In genomic region chr11:57514538-57515331, GRCh38 we compare ENCODE assay signal across 8 cellular contexts. TPM values are rescaled to one million over a fixed set of nuclear protein-coding genes. Genes with fewer than 3 reads are reported as not detected.
DNase-seq lines count a peak whose midpoint lies in the region; ATAC-seq and TF ChIP-seq lines count a peak whose summit lies in the region.

No MANE protein-coding gene starts in this region.

- no peak for TF ChIP-seq CTCF in HFFc6 (IDR thresholded peaks at IDR 0.05)
- TF ChIP-seq CTCF in natural killer cell (IDR thresholded peaks at IDR 0.05), result no peak
- no peak for TF ChIP-seq CTCF in thoracic aorta (IDR thresholded peaks at IDR 0.05)

- peak overlapping the region; percentile 35 to 56 for H3K27ac ChIP-seq in esophagus (ENCODE audit: low read depth in 2 of 2, low read length in 1 of 2)
- peak overlapping the region; percentile 7 to 50 for H3K27ac ChIP-seq in thoracic aorta

- peak; percentile 44 for TF ChIP-seq POLR2A in GM15510 (IDR thresholded peaks at IDR 0.05; ENCODE audit: borderline replicate concordance, extremely low read depth, insufficient read length)

- intact Hi-C loops in natural killer cell (cut with micrococcal nuclease), result no loop called here

- H3K36me3 Mint-ChIP-seq in HFFc6 (ENCODE audit: low read depth) (no peaks in the 10 kb centered on the region), natural killer cell (no peaks in the 10 kb centered on the region)

- H3K4me1 Mint-ChIP-seq in HFFc6 (ENCODE audit: low read depth) (no peaks in the 10 kb centered on the region), natural killer cell (peaks cover 17 to 41% of the 10 kb centered on the region in 2 donors)

- H3K9me3 ChIP-seq in esophagus (ENCODE audit: control insufficient read depth in 2 of 2, insufficient read depth in 1 of 2, low read depth in 1 of 2, low read length in 1 of 2) (no peaks in the 10 kb centered on the region), thoracic aorta (no peaks in the 10 kb centered on the region)

- DNase-seq in HFFc6, result no peak
- DNase-seq in NCI-H146 treated with DMSO at 0.1 percent for 48 hours (lab: John Stamatoyannopoulos, UW; ENCODE audit: unreplicated experiment), result peak; percentile 26
- peak; percentile 15 to 49 (median 38) for DNase-seq in activated CD8-positive, alpha-beta memory T cell treated with anti-CD3 and anti-CD28 coated beads for 48 hours (ENCODE audit: low read depth in 2 of 3, low spot score in 2 of 3)
- peak; percentile 27 for DNase-seq in natural killer cell
- no peak for DNase-seq in thoracic aorta (ENCODE audit: low spot score)
- DNase-seq in GM19240 (ENCODE audit: insufficient read length, low spot score), result no peak

- H3K27me3 ChIP-seq in esophagus (ENCODE audit: control insufficient read depth in 1 of 2, insufficient read depth in 2 of 2, low read length in 2 of 2) (no peaks in the 10 kb centered on the region), thoracic aorta (replicated peaks; ENCODE audit: insufficient read depth) (no peaks in the 10 kb centered on the region)

- H3K27me3 Mint-ChIP-seq in HFFc6 (ENCODE audit: insufficient read depth) (no peaks in the 10 kb centered on the region), natural killer cell (ENCODE audit: low read depth in 2 of 2) (no peaks in the 10 kb centered on the region)

- H3K4me3 Mint-ChIP-seq in HFFc6, result peak overlapping the region; percentile 97
- peak overlapping the region; percentile 100 for H3K4me3 Mint-ChIP-seq in natural killer cell

- peak overlapping the region; percentile 59 to 72 for H3K4me3 ChIP-seq in esophagus (ENCODE audit: low read depth in 1 of 2, low read length in 2 of 2)
- H3K4me3 ChIP-seq in thoracic aorta, result peak overlapping the region; percentile 99

- no peaks in the 10 kb centered on the region for H3K9me3 Mint-ChIP-seq in HFFc6
- H3K9me3 Mint-ChIP-seq in natural killer cell, result no peaks in the 10 kb centered on the region

- no peaks in the 10 kb centered on the region for H3K36me3 ChIP-seq in esophagus (ENCODE audit: control insufficient read depth in 2 of 2, insufficient read depth in 2 of 2, low read length in 1 of 2)
- no peaks in the 10 kb centered on the region for H3K36me3 ChIP-seq in thoracic aorta

- ATAC-seq in natural killer cell (peak; percentile 58 to 75 (median 75)), thoracic aorta (ENCODE audit: insufficient number of reproducible peaks, low FRiP score, low read depth) (peak; percentile 45)

- H3K27ac Mint-ChIP-seq in HFFc6, result 0 out of 2 replicates have a peak overlapping the region, but pooled peaks have one; percentile 24
- peak overlapping the region; percentile 72 to 89 for H3K27ac Mint-ChIP-seq in natural killer cell

- 0 to 1% methylated on average over 57 of the region's 57 CpGs for WGBS in esophagus, 2 donors

- H3K4me1 ChIP-seq in esophagus (ENCODE audit: control insufficient read depth in 2 of 2, insufficient read depth in 2 of 2, low read length in 1 of 2) (peaks cover 3 to 13% of the 10 kb centered on the region in 2 donors), thoracic aorta (ENCODE audit: control insufficient read depth in 1 of 2, low read depth in 2 of 2) (peaks cover 10% of the 10 kb centered on the region in 2 donors)

RNA-seq across cellular contexts. Expression of gene SLC43A1, which starts 0.8 kb away (rescaled TPM):
- 1 to 10 TPM; 3.1 to 4.7 (median 4.3) TPM for total RNA-seq in HFFc6 (2021; fragmentation: NEBNext Ultra II Directional; extraction: Animal tissue kit (Norgen Biotek cat#: 25700))
- polyA plus RNA-seq in esophagus, result 1 to 10 TPM; 2.5 to 3.7 TPM
- total RNA-seq in natural killer cell, result 10 to 100 TPM; 11.3 to 20.6 (median 13.9) TPM
- total RNA-seq in thoracic aorta, result 10 to 100 TPM; 16.6 to 23.6 TPM

RNA-seq across cellular contexts. Expression of gene TIMM10, which starts 15.8 kb away (rescaled TPM):
- total RNA-seq in HFFc6 (2021; fragmentation: NEBNext Ultra II Directional; extraction: Animal tissue kit (Norgen Biotek cat#: 25700)), result 10 to 100 TPM; 43.6 to 72.9 (median 58.4) TPM
- polyA plus RNA-seq in esophagus, result 10 to 100 TPM; 38.8 to 61.6 TPM
- 10 to 100 TPM; 15.0 to 18.8 (median 17.1) TPM for total RNA-seq in natural killer cell
- 10 to 100 TPM; 19.5 to 33.5 TPM for total RNA-seq in thoracic aorta

RNA-seq across cellular contexts. Expression of gene SMTNL1, which starts 22.7 kb away (rescaled TPM):
- total RNA-seq in HFFc6 (2021; fragmentation: NEBNext Ultra II Directional; extraction: Animal tissue kit (Norgen Biotek cat#: 25700)), result not detected
- polyA plus RNA-seq in esophagus, result not detected
- total RNA-seq in natural killer cell (not detected), thoracic aorta (not detected)

RNA-seq across cellular contexts. Expression of gene UBE2L6, which starts 52.7 kb away (rescaled TPM):
- 10 to 100 TPM; 34.1 to 46.5 (median 43.3) TPM for total RNA-seq in HFFc6 (2021; fragmentation: NEBNext Ultra II Directional; extraction: Animal tissue kit (Norgen Biotek cat#: 25700))
- 10 to 100 TPM; 10.3 to 28.1 TPM for polyA plus RNA-seq in esophagus
- total RNA-seq in natural killer cell, result 100 to 1,000 TPM in 2 of 3 donors, 10 to 100 TPM in 1; 89.1 to 108 (median 103) TPM
- 10 to 100 TPM; 22.6 to 45.8 TPM for total RNA-seq in thoracic aorta

RNA-seq across cellular contexts. Expression of gene RTN4RL2, which starts 54.4 kb away (rescaled TPM):
- under 1 TPM; 0.09 to 0.66 (median 0.35) TPM for total RNA-seq in HFFc6 (2021; fragmentation: NEBNext Ultra II Directional; extraction: Animal tissue kit (Norgen Biotek cat#: 25700))
- under 1 TPM; 0.20 to 0.49 TPM for polyA plus RNA-seq in esophagus
- total RNA-seq in natural killer cell (under 1 TPM; 0.38 to 0.61 (median 0.48) TPM), thoracic aorta (under 1 TPM in 1 of 2 donors, not detected in 1; 0.35 TPM)

Comparison
In these comparisons a context has a peak if more than half of its experiments do, and no peak if none do; other contexts are left out.
1. DNase-seq: peak in NCI-H146 treated with DMSO at 0.1 percent for 48 hours (single experiment), activated CD8-positive, alpha-beta memory T cell treated with anti-CD3 and anti-CD28 coated beads for 48 hours (3 of 3) and natural killer cell (single experiment); none in HFFc6 (single experiment), thoracic aorta (single experiment) and GM19240 (single experiment).